In genomic region chr4:112234952-112235609, GRCh38 we compare ENCODE assay signal across 8 cellular contexts. TPM values are rescaled to one million over a fixed set of nuclear protein-coding genes. Genes with fewer than 3 reads are reported as not detected.
DNase-seq lines count a peak whose midpoint lies in the region; ATAC-seq, FAIRE-seq and TF ChIP-seq lines count a peak whose summit lies in the region.

No MANE protein-coding gene starts in this region.

- H2BK120ac ChIP-seq in H1 (replicated peaks; ENCODE audit: low read depth, low read length): no peak overlapping the region

- CTCF ChIA-PET in H1 (lab: Charles Lee; ENCODE audit: partially characterized antibody): interaction anchor here (0.7 to 8.7 kb wide), 16 partner anchors 7 to 183 kb away, joined by 3 to 97 read pairs (median 4); no protein-coding TSS in a partner anchor

- ATAC-seq in thoracic aorta (ENCODE audit: insufficient number of reproducible peaks, low FRiP score, low read depth): no peak
- no peak for ATAC-seq in GM21717 (IDR thresholded peaks at IDR 0.05; ENCODE audit: unreplicated experiment)

- H4K91ac ChIP-seq in H1 (replicated peaks; ENCODE audit: insufficient read length, low read length): no peak overlapping the region

- WGBS in H1 (ENCODE audit: extremely low coverage in 1 of 2, insufficient coverage in 1 of 2, insufficient read length in 1 of 2, insufficient replicate concordance in 2 of 2, low coverage in 1 of 2, low lambda C conversion rate in 2 of 2, missing lambda C conversion rate in 1 of 2), 2 experiments: 60% methylated on average over 3 of the region's 3 CpGs; no CpG with 5 or more reads in 1 of the 2 experiments

- peaks cover 8 to 78% of the 10 kb centered on the region in 2 experiments for H3K79me2 ChIP-seq in H1 (ENCODE audit: control insufficient read depth in 1 of 2, insufficient read depth in 2 of 2, low read length in 2 of 2)

- H3K4me1 ChIP-seq in H1 (replicated peaks in 1 of 4; ENCODE audit: control insufficient read depth in 3 of 4, insufficient read depth in 4 of 4, low read length in 3 of 4): peaks cover 0 to 5% (median 0%) of the 10 kb centered on the region in 4 experiments; a peak in 2 of 7 replicates
- peaks cover 14 to 19% of the 10 kb centered on the region in 2 donors for H3K4me1 ChIP-seq in thoracic aorta (ENCODE audit: control insufficient read depth in 1 of 2, low read depth in 2 of 2)

- H3K4ac ChIP-seq in H1 (replicated peaks; ENCODE audit: insufficient read length, low read depth, low read length): no peak overlapping the region

- TF ChIP-seq POLR2A in H1 (IDR thresholded peaks at IDR 0.05; ENCODE audit: control extremely low read depth in 1 of 2, low read depth in 2 of 2, low read length in 2 of 2): no peak

- no peaks in the 10 kb centered on the region for H3K79me1 ChIP-seq in H1 (ENCODE audit: low read depth, low read length)

- no peak overlapping the region for H2BK5ac ChIP-seq in H1 (ENCODE audit: low read depth, low read length)

- H3K9me3 ChIP-seq in H1 (ENCODE audit: insufficient read depth in 2 of 2, low read depth in 1 of 2, low read length in 1 of 2): no peaks in the 10 kb centered on the region
- H3K9me3 ChIP-seq in thoracic aorta: no peaks in the 10 kb centered on the region

- DNase-seq in G401 (ENCODE audit: low spot score) (peak; percentile 80), NCI-H2107 (lab: John Stamatoyannopoulos, UW) (peak; percentile 10), H1 (ENCODE audit: low read depth in 1 of 2, low spot score in 2 of 2) (no peak), midbrain (lab: John Stamatoyannopoulos, UW) (peak; percentile 84), thoracic aorta (ENCODE audit: low spot score) (peak; percentile 33)

- no peak overlapping the region for H3K27ac ChIP-seq in 22Rv1
- no peak overlapping the region for H3K27ac ChIP-seq in H1 (ENCODE audit: low read depth, low read length)
- no peak overlapping the region for H3K27ac ChIP-seq in thoracic aorta

- H3K36me3 ChIP-seq in H1 (ENCODE audit: control insufficient read depth in 2 of 4, insufficient read depth in 4 of 4, low read length in 3 of 4) (no peaks in the 10 kb centered on the region), thoracic aorta (no peaks in the 10 kb centered on the region)

- H3K27me3 ChIP-seq in H1 (replicated peaks in 1 of 4; ENCODE audit: control insufficient read depth in 3 of 4, extremely low read depth in 1 of 4, insufficient read depth in 3 of 4, low read length in 3 of 4): no peaks in the 10 kb centered on the region
- H3K27me3 ChIP-seq in thoracic aorta (replicated peaks; ENCODE audit: insufficient read depth): no peaks in the 10 kb centered on the region

- POLR2A ChIA-PET in H1 (lab: Charles Lee; ENCODE audit: partially characterized antibody): interaction anchor here (0.7 to 1.4 kb wide), 2 partner anchors 74 to 174 kb away, joined by 3 to 5 read pairs; no protein-coding TSS in a partner anchor

- H3K4me3 ChIP-seq in WI38 (ENCODE audit: low read depth, low read length): no peak overlapping the region
- H3K4me3 ChIP-seq in H1 (ENCODE audit: extremely low read depth in 1 of 4, insufficient read depth in 2 of 4, low read depth in 3 of 4, low read length in 4 of 4): no peak overlapping the region
- no peak overlapping the region for H3K4me3 ChIP-seq in thoracic aorta

- TF ChIP-seq EP300 in H1 (IDR thresholded peaks at IDR 0.05; ENCODE audit: borderline replicate concordance in 1 of 2, low read depth in 2 of 2, low read length in 2 of 2): no peak

- H3K14ac ChIP-seq in H1 (ENCODE audit: insufficient read length): no peak overlapping the region

- no peak for FAIRE-seq in H1 (lab: Jason Lieb, UNC)

- H2BK20ac ChIP-seq in H1 (ENCODE audit: low read length): no peak overlapping the region

- no peak overlapping the region for H3K4me2 ChIP-seq in H1 (ENCODE audit: insufficient read depth in 1 of 2, low read depth in 2 of 2, low read length in 2 of 2)

- H4K5ac ChIP-seq in H1 (ENCODE audit: insufficient read length, low read depth, low read length): no peak overlapping the region

- H3K23me2 ChIP-seq in H1 (ENCODE audit: low read depth, low read length): peaks cover 7% of the 10 kb centered on the region

- in situ Hi-C loops in G401 (cut with HindIII; ENCODE audit: low sequenced_read_pairs): no loop called here

- TF ChIP-seq CTCF in 22Rv1 (IDR thresholded peaks at IDR 0.05) (peak; percentile 89), WI38 (IDR thresholded peaks at IDR 0.05; ENCODE audit: low read depth, low read length) (peak; percentile 45), H1 (IDR thresholded peaks at IDR 0.05; ENCODE audit: control extremely low read depth in 1 of 3, insufficient read depth in 1 of 3, low read depth in 1 of 3, low read length in 3 of 3) (peak in 2 of 3 experiments; percentile 64 to 65; a peak in 3 of 4 replicates), thoracic aorta (IDR thresholded peaks at IDR 0.05) (peak; percentile 69)

- H3K56ac ChIP-seq in H1 (replicated peaks; ENCODE audit: insufficient read length, low read depth, low read length): no peak overlapping the region

- H2BK15ac ChIP-seq in H1 (ENCODE audit: low read length): no peak overlapping the region

- no peak overlapping the region for H3K9ac ChIP-seq in H1 (replicated peaks in 1 of 4; ENCODE audit: extremely low read depth in 1 of 4, low read depth in 3 of 4, low read length in 3 of 4)

- H2AFZ ChIP-seq in H1 (ENCODE audit: low read length): no peak overlapping the region

- peak; percentile 69 to 72 for TF ChIP-seq RAD21 in H1 (IDR thresholded peaks at IDR 0.05 in 1 of 2, conservative IDR thresholded peaks at IDR 0.05 in 1 of 2; ENCODE audit: low read depth in 2 of 2, low read length in 2 of 2)

- H2AK5ac ChIP-seq in H1 (ENCODE audit: low read depth, low read length): no peak overlapping the region

- H4K20me1 ChIP-seq in H1 (replicated peaks in 1 of 2; ENCODE audit: control insufficient read depth in 1 of 2, insufficient read depth in 2 of 2, low read length in 2 of 2): peaks cover 3 to 6% of the 10 kb centered on the region in 2 experiments

- H4K8ac ChIP-seq in H1 (ENCODE audit: extremely low read depth, insufficient read depth, low read length): no peak overlapping the region

- no peak overlapping the region for H3K18ac ChIP-seq in H1 (ENCODE audit: extremely low read depth, low read length)

- no peak overlapping the region for H3K23ac ChIP-seq in H1 (ENCODE audit: insufficient read length)

- no peak overlapping the region for H2BK12ac ChIP-seq in H1 (ENCODE audit: low read depth, low read length)

TF ChIP-seq in H1, 55 proteins besides CTCF, POLR2A, EP300 and RAD21:
- TF ChIP-seq FOSL1 (IDR thresholded peaks at IDR 0.05; ENCODE audit: insufficient read depth, low read depth, low read length): no peak
- TF ChIP-seq JUND (IDR thresholded peaks at IDR 0.05; ENCODE audit: low read length): peak; percentile 85

RNA-seq across cellular contexts. Expression of gene AP1AR, which starts 3.5 kb away (rescaled TPM):
- 25.0 and 34.6 TPM in 2 replicates for total RNA-seq in G401 (2014; rRNA removed; shearing (Covaris generic))
- total RNA-seq in H1 (2021; fragmentation: NEBNext Ultra II Directional; extraction: Animal tissue kit (Norgen Biotek cat#: 25700)): 26.9 and 27.7 TPM in 2 replicates
- polyA plus RNA-seq in H1 (2011; rRNA removed): 5.3 and 7.2 TPM in 2 replicates
- 13.6 TPM for polyA plus RNA-seq in H1 (2011; cell fraction: cytosol; rRNA removed)
- 16.1 TPM for polyA plus RNA-seq in H1 (2011; cell fraction: nucleus; rRNA removed)
- polyA plus RNA-seq in H1 (2012, experiment 1 of 2): 9.8 to 16.0 TPM (median 10.7 TPM) in 4 replicates
- polyA plus RNA-seq in H1 (2012, experiment 2 of 2): 5.7 TPM
- 14.5 TPM for polyA plus RNA-seq in H1 (2013, experiment 1 of 2)
- polyA plus RNA-seq in H1 (2013, experiment 2 of 2): 13.2 TPM
- 1.8 and 5.4 TPM in 2 replicates for polyA minus RNA-seq in H1 (2011; rRNA and poly(A)+ RNA removed)
- 22.8 TPM for polyA minus RNA-seq in H1 (2011; cell fraction: cytosol; rRNA and poly(A)+ RNA removed)
- polyA minus RNA-seq in H1 (2011; cell fraction: nucleus; rRNA and poly(A)+ RNA removed): 22.9 TPM
- 10 to 100 TPM; 10.0 to 27.9 TPM for total RNA-seq in thoracic aorta

RNA-seq across cellular contexts. Expression of gene TIFA, which starts 50.6 kb away (rescaled TPM):
- total RNA-seq in G401 (2014; rRNA removed; shearing (Covaris generic)): 0.62 and 7.0 TPM in 2 replicates
- total RNA-seq in H1 (2021; fragmentation: NEBNext Ultra II Directional; extraction: Animal tissue kit (Norgen Biotek cat#: 25700)): 2.7 and 2.9 TPM in 2 replicates
- polyA plus RNA-seq in H1 (2011; rRNA removed): 0.42 and 0.77 TPM in 2 replicates
- polyA plus RNA-seq in H1 (2011; cell fraction: cytosol; rRNA removed): 0.81 TPM
- 0.36 TPM for polyA plus RNA-seq in H1 (2011; cell fraction: nucleus; rRNA removed)
- 1.2 to 2.5 TPM (median 1.6 TPM) in 4 replicates for polyA plus RNA-seq in H1 (2012, experiment 1 of 2)
- 1.4 TPM for polyA plus RNA-seq in H1 (2012, experiment 2 of 2)
- polyA plus RNA-seq in H1 (2013, experiment 1 of 2): 2.2 TPM
- polyA plus RNA-seq in H1 (2013, experiment 2 of 2): 2.0 TPM
- 1.1 and 1.2 TPM in 2 replicates for polyA minus RNA-seq in H1 (2011; rRNA and poly(A)+ RNA removed)
- polyA minus RNA-seq in H1 (2011; cell fraction: cytosol; rRNA and poly(A)+ RNA removed): 0.66 TPM
- polyA minus RNA-seq in H1 (2011; cell fraction: nucleus; rRNA and poly(A)+ RNA removed): 1.6 TPM
- total RNA-seq in thoracic aorta: 10 to 100 TPM in 1 of 2 donors, 1 to 10 TPM in 1; 6.1 to 13.3 TPM

Comparison
In these comparisons a context has a peak if more than half of its experiments do, and no peak if none do; other contexts are left out.
1. DNase-seq: peak in G401 (single experiment), NCI-H2107 (single experiment), midbrain (single experiment) and thoracic aorta (single experiment); none in H1 (0 of 2).
2. Peak in every context shown above with its lines, with median percentiles within 50 percentile points of each other: CTCF ChIP-seq.